19 cellular contexts compared by ENCODE assay signal in genomic region chr9:132312873-132313272, GRCh38. TPM values are rescaled to one million over a fixed set of nuclear protein-coding genes. Genes with fewer than 3 reads are reported as not detected.
DNase-seq lines count a peak whose midpoint lies in the region; ATAC-seq and TF ChIP-seq lines count a peak whose summit lies in the region.
"Had no signal": no experiment of that assay in that cellular context is flagged by ENCODE, and none has a peak within 500 bp of the region (broad histone marks: within the 10 kb centered on the region; RNA-seq: fewer than 3 reads in every experiment).

No MANE protein-coding gene starts in this region.

- no peaks in the 10 kb centered on the region for H3K27me3 Mint-ChIP-seq in activated CD8-positive, alpha-beta memory T cell treated with anti-CD3 and anti-CD28 coated beads, Interleukin-2, amount 10 ng/mL, durations not matched to agents 7 days and 5 days
- H3K27me3 Mint-ChIP-seq: activated naive CD8-positive, alpha-beta T cell treated with anti-CD3 and anti-CD28 coated beads, Interleukin-2, amount 10 ng/mL, durations not matched to agents 7 days and 5 days had no signal

- H3K27me3 ChIP-seq in psoas muscle (ENCODE audit: insufficient read depth in 3 of 3, low read length in 2 of 3) (no peaks in the 10 kb centered on the region), ascending aorta (no peaks in the 10 kb centered on the region)
- H3K27me3 ChIP-seq: left lung had no signal

- H3K9me3 Mint-ChIP-seq in activated CD8-positive, alpha-beta memory T cell treated with anti-CD3 and anti-CD28 coated beads, Interleukin-2, amount 10 ng/mL, durations not matched to agents 7 days and 5 days (ENCODE audit: low read depth), result no peaks in the 10 kb centered on the region
- H3K9me3 Mint-ChIP-seq: activated naive CD8-positive, alpha-beta T cell treated with anti-CD3 and anti-CD28 coated beads, Interleukin-2, amount 10 ng/mL, durations not matched to agents 7 days and 5 days; nephron had no signal

- H3K4me1 ChIP-seq in psoas muscle, result no peaks in the 10 kb centered on the region
- H3K4me1 ChIP-seq in ascending aorta, result no peaks in the 10 kb centered on the region

- H3K27ac ChIP-seq in psoas muscle, result no peak overlapping the region
- no peak overlapping the region for H3K27ac ChIP-seq in ascending aorta
- H3K27ac ChIP-seq: epithelial cell of prostate, left lung had no signal

- intact Hi-C loops in psoas muscle (cut with DNase I), result no loop called here
- intact Hi-C loops in ascending aorta (cut with DNase I), result no loop called here

- H3K4me3 Mint-ChIP-seq in activated CD8-positive, alpha-beta memory T cell treated with anti-CD3 and anti-CD28 coated beads, Interleukin-2, amount 10 ng/mL, durations not matched to agents 7 days and 5 days, result no peak overlapping the region
- H3K4me3 Mint-ChIP-seq: activated naive CD8-positive, alpha-beta T cell treated with anti-CD3 and anti-CD28 coated beads, Interleukin-2, amount 10 ng/mL, durations not matched to agents 7 days and 5 days; nephron had no signal

- H3K4me3 ChIP-seq in epithelial cell of proximal tubule (ENCODE audit: low read depth, low read length) (no peak overlapping the region), psoas muscle (no peak overlapping the region), ascending aorta (no peak overlapping the region)
- H3K4me3 ChIP-seq: left lung had no signal

- WGBS in psoas muscle, 3 donors, result 77 to 89% (median 85%) methylated on average over 2 of the region's 2 CpGs

- peaks cover 4% of the 10 kb centered on the region for H3K4me1 Mint-ChIP-seq in activated CD8-positive, alpha-beta memory T cell treated with anti-CD3 and anti-CD28 coated beads, Interleukin-2, amount 10 ng/mL, durations not matched to agents 7 days and 5 days
- H3K4me1 Mint-ChIP-seq: nephron had no signal

- in situ Hi-C loops in SK-MEL-5 (cut with HindIII; ENCODE audit: low pct_unique_long_range_greater_than_20kb, low sequenced_read_pairs), result no loop called here

- no peak for ATAC-seq in activated CD8-positive, alpha-beta memory T cell treated with anti-CD3 and anti-CD28 coated beads, Interleukin-2, amount 10 ng/mL, durations not matched to agents 7 days and 5 days
- ATAC-seq in psoas muscle (no peak), HG03442 (IDR thresholded peaks at IDR 0.05; ENCODE audit: unreplicated experiment) (no peak)
- ATAC-seq: activated CD4-positive, CD25-positive, alpha-beta regulatory T cell treated with anti-CD3 and anti-CD28 coated beads, Interleukin-2, amount 50 U/mL, for 24 hours; left lung; Panc1 had no signal

- H3K36me3 ChIP-seq in psoas muscle (ENCODE audit: insufficient read depth in 1 of 2, low read depth in 1 of 2) (peaks cover 7 to 75% of the 10 kb centered on the region in 2 donors), ascending aorta (peaks cover 48 to 68% of the 10 kb centered on the region in 2 donors)

- no peak for DNase-seq in activated CD8-positive, alpha-beta memory T cell treated with anti-CD3 and anti-CD28 coated beads, Interleukin-2, amount 10 ng/mL, durations not matched to agents 7 days and 5 days
- DNase-seq in activated CD8-positive, alpha-beta memory T cell treated with anti-CD3 and anti-CD28 coated beads, Interleukin-2, amount 50 U/mL, for 48 hours, result no peak
- DNase-seq in SK-MEL-5 (ENCODE audit: low read depth, low spot score), result peak; percentile 21
- no peak for DNase-seq in epithelial cell of proximal tubule (ENCODE audit: low read depth)
- DNase-seq in psoas muscle, result no peak
- no peak for DNase-seq in ascending aorta (ENCODE audit: low spot score in 2 of 2)
- DNase-seq in NCI-H1092 (lab: John Stamatoyannopoulos, UW), result no peak
- DNase-seq: activated CD8-positive, alpha-beta memory T cell treated with anti-CD3 and anti-CD28 coated beads, Interleukin-2, amount 50 U/mL, for 4 hours; activated naive CD8-positive, alpha-beta T cell treated with anti-CD3 and anti-CD28 coated beads, Interleukin-2, amount 10 ng/mL, durations not matched to agents 7 days and 5 days; KG1; left lung; NCI-H1436 treated with DMSO at 0.1 percent for 48 hours; NCI-H510A; T-helper 1 cell had no signal

- peak; percentile 38 for TF ChIP-seq CTCF in epithelial cell of proximal tubule (conservative IDR thresholded peaks at IDR 0.05; ENCODE audit: low read depth, low read length)
- TF ChIP-seq CTCF in psoas muscle (IDR thresholded peaks at IDR 0.05), result peak; percentile 18
- no peak for TF ChIP-seq CTCF in ascending aorta (IDR thresholded peaks at IDR 0.05)

- CTCF ChIA-PET in activated CD8-positive, alpha-beta memory T cell treated with anti-CD3 and anti-CD28 coated beads, Interleukin-2, amount 10 ng/mL, durations not matched to agents 7 days and 5 days (lab: Charles Lee), result interaction anchor here (1.5 kb wide), 1 partner anchor 15 kb away, joined by 3 read pairs; no protein-coding TSS in a partner anchor

- no peaks in the 10 kb centered on the region for H3K9me3 ChIP-seq in psoas muscle
- no peaks in the 10 kb centered on the region for H3K9me3 ChIP-seq in ascending aorta
- H3K9me3 ChIP-seq: left lung had no signal

- H3K27ac Mint-ChIP-seq in activated CD8-positive, alpha-beta memory T cell treated with anti-CD3 and anti-CD28 coated beads, Interleukin-2, amount 10 ng/mL, durations not matched to agents 7 days and 5 days, result peak overlapping the region; percentile 8
- H3K27ac Mint-ChIP-seq: activated naive CD8-positive, alpha-beta T cell treated with anti-CD3 and anti-CD28 coated beads, Interleukin-2, amount 10 ng/mL, durations not matched to agents 7 days and 5 days; nephron had no signal

- H3K36me3 Mint-ChIP-seq in activated CD8-positive, alpha-beta memory T cell treated with anti-CD3 and anti-CD28 coated beads, Interleukin-2, amount 10 ng/mL, durations not matched to agents 7 days and 5 days, result peaks cover 50% of the 10 kb centered on the region

RNA-seq across cellular contexts. Expression of gene SETX, which starts 41.9 kb away (rescaled TPM):
- total RNA-seq in activated CD8-positive, alpha-beta memory T cell treated with anti-CD3 and anti-CD28 coated beads, Interleukin-2, amount 10 ng/mL, durations not matched to agents 7 days and 5 days, result 10 to 100 TPM; 58.8 to 70.5 TPM
- 58.2 and 59.8 TPM in 2 replicates for total RNA-seq in SK-MEL-5 (2014; rRNA removed; shearing (Covaris generic))
- 15.0 and 21.2 TPM in 2 replicates for polyA plus RNA-seq in SK-MEL-5 (2015; cell fraction: cytosol; rRNA removed)
- 34.3 and 39.1 TPM in 2 replicates for polyA plus RNA-seq in SK-MEL-5 (2015; cell fraction: nucleus; rRNA removed)
- total RNA-seq in epithelial cell of proximal tubule, result 24.9 and 34.7 TPM in 2 replicates
- total RNA-seq in psoas muscle, result 10 to 100 TPM; 20.6 to 26.8 (median 22.7) TPM
- polyA plus RNA-seq in psoas muscle, result 10 to 100 TPM; 10.0 to 20.4 (median 19.8) TPM
- 31.2 TPM for total RNA-seq in ascending aorta

Comparison
In these comparisons a context has a peak if more than half of its experiments do, and no peak if none do; other contexts are left out.
1. CTCF ChIP-seq: peak in epithelial cell of proximal tubule (single experiment) and psoas muscle (single experiment); none in ascending aorta (0 of 3).